Comparison of ENCODE assay signal across 10 cellular contexts in the genomic region with DNA sequence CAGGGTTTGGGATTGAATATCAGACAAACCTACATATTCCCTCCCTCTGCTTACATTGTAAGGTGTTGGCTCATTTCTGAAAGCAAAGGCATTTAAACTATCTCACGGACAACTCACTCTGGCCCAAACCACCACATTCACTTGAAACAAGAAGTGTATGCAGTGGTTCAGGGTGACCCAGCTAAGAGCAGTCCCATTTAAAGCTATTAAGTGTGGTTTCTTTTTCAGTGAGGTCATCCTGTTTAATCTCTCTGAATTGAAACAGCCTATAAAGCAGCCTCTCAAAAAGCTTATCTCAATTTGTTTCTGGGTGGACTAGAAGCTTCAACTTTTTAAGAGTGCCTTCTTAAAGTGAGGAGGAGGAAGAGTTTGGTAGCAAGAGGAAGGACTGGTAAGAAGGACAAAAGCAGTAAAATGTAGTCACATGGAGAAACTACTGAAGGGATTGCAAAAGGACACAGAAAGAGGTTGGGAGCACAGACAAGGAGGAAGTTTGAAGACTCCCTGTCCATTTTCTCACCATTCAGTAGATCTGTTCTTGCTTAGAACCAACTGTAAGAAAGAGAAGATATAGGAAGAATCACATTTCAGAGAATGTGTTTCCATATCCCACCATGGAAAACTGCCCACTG.
DNase-seq lines count a peak whose midpoint lies in the region; ATAC-seq and TF ChIP-seq lines count a peak whose summit lies in the region.
"Had no signal": no experiment of that assay in that cellular context is flagged by ENCODE, and none has a peak within 500 bp of the region (broad histone marks: within the 10 kb centered on the region; RNA-seq: fewer than 3 reads in every experiment).

No MANE protein-coding gene starts in this region.

- DNase-seq in ELR (ENCODE audit: low read depth) = peak; percentile 68
- peak; percentile 59 for DNase-seq in NOMO-1 treated with DMSO at 0.1 percent for 48 hours (lab: John Stamatoyannopoulos, UW; ENCODE audit: unreplicated experiment)
- peak; percentile 61 for DNase-seq in medulla oblongata (ENCODE audit: extremely low spot score)
- no peak for DNase-seq in T-helper 9 cell
- DNase-seq in naive thymus-derived CD8-positive, alpha-beta T cell = no peak
- DNase-seq: activated gamma-delta T cell; stimulated activated naive CD8-positive, alpha-beta T cell treated with anti-CD3 and anti-CD28 coated beads, Interleukin-15, amount 100 ng/mL, for 72 hours had no signal

- H3K4me3 Mint-ChIP-seq in naive thymus-derived CD8-positive, alpha-beta T cell = no peak overlapping the region

- peaks cover 0 to 29% (median 4%) of the 10 kb centered on the region in 4 donors for H3K4me1 Mint-ChIP-seq in naive thymus-derived CD8-positive, alpha-beta T cell

- H3K27me3 Mint-ChIP-seq in naive thymus-derived CD8-positive, alpha-beta T cell = peaks cover 4 to 50% (median 15%) of the 10 kb centered on the region in 5 donors

- peaks cover 0 to 3% (median 0%) of the 10 kb centered on the region in 9 donors for H3K9me3 Mint-ChIP-seq in naive thymus-derived CD8-positive, alpha-beta T cell
- H3K9me3 Mint-ChIP-seq: stimulated activated naive CD8-positive, alpha-beta T cell treated with anti-CD3 and anti-CD28 coated beads, Interleukin-15, amount 100 ng/mL, for 72 hours had no signal

- peak; percentile 37 for ATAC-seq in GM21717 (IDR thresholded peaks at IDR 0.05; ENCODE audit: unreplicated experiment)
- no peak for ATAC-seq in SK-N-SH treated with all-trans-retinoic acid at 6 μM for 48 hours
- ATAC-seq in naive thymus-derived CD8-positive, alpha-beta T cell = no peak
- no peak for ATAC-seq in activated CD4-positive, CD25-positive, alpha-beta regulatory T cell treated with anti-CD3 and anti-CD28 coated beads, Interleukin-2, amount 50 U/mL, for 24 hours
- ATAC-seq: stimulated activated naive CD8-positive, alpha-beta T cell treated with anti-CD3 and anti-CD28 coated beads, Interleukin-15, amount 100 ng/mL, for 72 hours had no signal

- H3K27ac Mint-ChIP-seq in naive thymus-derived CD8-positive, alpha-beta T cell = peak overlapping the region in 1 of 10 donors; percentile 11
- H3K27ac Mint-ChIP-seq: stimulated activated naive CD8-positive, alpha-beta T cell treated with anti-CD3 and anti-CD28 coated beads, Interleukin-15, amount 100 ng/mL, for 72 hours had no signal

- no peaks in the 10 kb centered on the region for H3K36me3 Mint-ChIP-seq in naive thymus-derived CD8-positive, alpha-beta T cell

- POLR2A ChIA-PET in naive thymus-derived CD8-positive, alpha-beta T cell (lab: Charles Lee) = no interaction called here

TF ChIP-seq in SK-N-SH treated with all-trans-retinoic acid at 6 μM for 48 hours, 23 proteins besides CTCF, POLR2A, EP300 and RAD21:
- TF ChIP-seq POU6F1 (CRISPR knock-in tag; IDR thresholded peaks at IDR 0.05; ENCODE audit: borderline replicate concordance, low read depth) = no peak
- TF ChIP-seq SNAI2 (CRISPR knock-in tag; IDR thresholded peaks at IDR 0.05) = no peak
- TF ChIP-seq ZNF8 (CRISPR knock-in tag; IDR thresholded peaks at IDR 0.05) = no peak
- TF ChIP-seq, protein P1, sequence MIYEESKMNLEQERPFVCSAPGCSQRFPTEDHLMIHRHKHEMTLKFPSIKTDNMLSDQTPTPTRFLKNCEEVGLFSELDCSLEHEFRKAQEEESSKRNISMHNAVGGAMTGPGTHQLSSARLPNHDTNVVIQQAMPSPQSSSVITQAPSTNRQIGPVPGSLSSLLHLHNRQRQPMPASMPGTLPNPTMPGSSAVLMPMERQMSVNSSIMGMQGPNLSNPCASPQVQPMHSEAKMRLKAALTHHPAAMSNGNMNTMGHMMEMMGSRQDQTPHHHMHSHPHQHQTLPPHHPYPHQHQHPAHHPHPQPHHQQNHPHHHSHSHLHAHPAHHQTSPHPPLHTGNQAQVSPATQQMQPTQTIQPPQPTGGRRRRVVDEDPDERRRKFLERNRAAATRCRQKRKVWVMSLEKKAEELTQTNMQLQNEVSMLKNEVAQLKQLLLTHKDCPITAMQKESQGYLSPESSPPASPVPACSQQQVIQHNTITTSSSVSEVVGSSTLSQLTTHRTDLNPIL (CRISPR knock-in tag; IDR thresholded peaks at IDR 0.05; ENCODE audit: low read depth) = no peak
- TF ChIP-seq, protein P2, sequence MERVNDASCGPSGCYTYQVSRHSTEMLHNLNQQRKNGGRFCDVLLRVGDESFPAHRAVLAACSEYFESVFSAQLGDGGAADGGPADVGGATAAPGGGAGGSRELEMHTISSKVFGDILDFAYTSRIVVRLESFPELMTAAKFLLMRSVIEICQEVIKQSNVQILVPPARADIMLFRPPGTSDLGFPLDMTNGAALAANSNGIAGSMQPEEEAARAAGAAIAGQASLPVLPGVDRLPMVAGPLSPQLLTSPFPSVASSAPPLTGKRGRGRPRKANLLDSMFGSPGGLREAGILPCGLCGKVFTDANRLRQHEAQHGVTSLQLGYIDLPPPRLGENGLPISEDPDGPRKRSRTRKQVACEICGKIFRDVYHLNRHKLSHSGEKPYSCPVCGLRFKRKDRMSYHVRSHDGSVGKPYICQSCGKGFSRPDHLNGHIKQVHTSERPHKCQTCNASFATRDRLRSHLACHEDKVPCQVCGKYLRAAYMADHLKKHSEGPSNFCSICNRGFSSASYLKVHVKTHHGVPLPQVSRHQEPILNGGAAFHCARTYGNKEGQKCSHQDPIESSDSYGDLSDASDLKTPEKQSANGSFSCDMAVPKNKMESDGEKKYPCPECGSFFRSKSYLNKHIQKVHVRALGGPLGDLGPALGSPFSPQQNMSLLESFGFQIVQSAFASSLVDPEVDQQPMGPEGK (CRISPR knock-in tag; IDR thresholded peaks at IDR 0.05; ENCODE audit: borderline replicate concordance) = no peak
- TF ChIP-seq ZNF565 (CRISPR knock-in tag; conservative IDR thresholded peaks at IDR 0.05; ENCODE audit: low read depth) = no peak
- TF ChIP-seq, protein P3, sequence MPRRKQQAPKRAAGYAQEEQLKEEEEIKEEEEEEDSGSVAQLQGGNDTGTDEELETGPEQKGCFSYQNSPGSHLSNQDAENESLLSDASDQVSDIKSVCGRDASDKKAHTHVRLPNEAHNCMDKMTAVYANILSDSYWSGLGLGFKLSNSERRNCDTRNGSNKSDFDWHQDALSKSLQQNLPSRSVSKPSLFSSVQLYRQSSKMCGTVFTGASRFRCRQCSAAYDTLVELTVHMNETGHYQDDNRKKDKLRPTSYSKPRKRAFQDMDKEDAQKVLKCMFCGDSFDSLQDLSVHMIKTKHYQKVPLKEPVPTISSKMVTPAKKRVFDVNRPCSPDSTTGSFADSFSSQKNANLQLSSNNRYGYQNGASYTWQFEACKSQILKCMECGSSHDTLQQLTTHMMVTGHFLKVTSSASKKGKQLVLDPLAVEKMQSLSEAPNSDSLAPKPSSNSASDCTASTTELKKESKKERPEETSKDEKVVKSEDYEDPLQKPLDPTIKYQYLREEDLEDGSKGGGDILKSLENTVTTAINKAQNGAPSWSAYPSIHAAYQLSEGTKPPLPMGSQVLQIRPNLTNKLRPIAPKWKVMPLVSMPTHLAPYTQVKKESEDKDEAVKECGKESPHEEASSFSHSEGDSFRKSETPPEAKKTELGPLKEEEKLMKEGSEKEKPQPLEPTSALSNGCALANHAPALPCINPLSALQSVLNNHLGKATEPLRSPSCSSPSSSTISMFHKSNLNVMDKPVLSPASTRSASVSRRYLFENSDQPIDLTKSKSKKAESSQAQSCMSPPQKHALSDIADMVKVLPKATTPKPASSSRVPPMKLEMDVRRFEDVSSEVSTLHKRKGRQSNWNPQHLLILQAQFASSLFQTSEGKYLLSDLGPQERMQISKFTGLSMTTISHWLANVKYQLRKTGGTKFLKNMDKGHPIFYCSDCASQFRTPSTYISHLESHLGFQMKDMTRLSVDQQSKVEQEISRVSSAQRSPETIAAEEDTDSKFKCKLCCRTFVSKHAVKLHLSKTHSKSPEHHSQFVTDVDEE (CRISPR knock-in tag; IDR thresholded peaks at IDR 0.05) = no peak
- TF ChIP-seq ISL1 (CRISPR knock-in tag; IDR thresholded peaks at IDR 0.05) = no peak
- TF ChIP-seq CSDC2 (CRISPR knock-in tag; IDR thresholded peaks at IDR 0.05) = no peak
- no peak for TF ChIP-seq RARB (CRISPR knock-in tag; IDR thresholded peaks at IDR 0.05)
- TF ChIP-seq ZFP3 (CRISPR knock-in tag; IDR thresholded peaks at IDR 0.05) = no peak
- TF ChIP-seq PPARA (CRISPR knock-in tag; IDR thresholded peaks at IDR 0.05; ENCODE audit: borderline replicate concordance) = no peak
- no peak for TF ChIP-seq ZC3H10 (CRISPR knock-in tag; IDR thresholded peaks at IDR 0.05)
- no peak for TF ChIP-seq BACH2 (CRISPR knock-in tag; IDR thresholded peaks at IDR 0.05; ENCODE audit: borderline replicate concordance)
- no peak for TF ChIP-seq ZNF70 (CRISPR knock-in tag; IDR thresholded peaks at IDR 0.05)
TF ChIP-seq in SK-N-SH treated with all-trans-retinoic acid at 6 μM for 48 hours: peak in this region for 0.

Comparison
In these comparisons a context has a peak if more than half of its experiments do, and no peak if none do; other contexts are left out.
1. DNase-seq: peak in ELR (single experiment), NOMO-1 treated with DMSO at 0.1 percent for 48 hours (single experiment) and medulla oblongata (single experiment); none in T-helper 9 cell (single experiment) and naive thymus-derived CD8-positive, alpha-beta T cell (0 of 10).